In genomic region chr10:21978191-21978862, GRCh38 we compare ENCODE assay signal across 12 cellular contexts. TPM values are rescaled to one million over a fixed set of nuclear protein-coding genes. Genes with fewer than 3 reads are reported as not detected.
A peak's percentile ranks its signal among the peaks of the same experiment; 100 is the strongest.
DNase-seq lines count a peak whose midpoint lies in the region; TF ChIP-seq lines count a peak whose summit lies in the region.
"Had no signal": no experiment of that assay in that cellular context is flagged by ENCODE, and none has a peak within 500 bp of the region (broad histone marks: within the 10 kb centered on the region; RNA-seq: fewer than 3 reads in every experiment).

No MANE protein-coding gene starts in this region.

- no peak overlapping the region for H3K27ac ChIP-seq in H9 (ENCODE audit: insufficient read length, low read depth, low read length)

- H3T11ph ChIP-seq in H9 (ENCODE audit: low read length), result no peak overlapping the region

- POLR2A ChIA-PET in activated CD4-positive, alpha-beta memory T cell treated with anti-CD3 and anti-CD28 coated beads for 36 hours (lab: Charles Lee), result no interaction called here

- H3K4ac ChIP-seq in H9 (ENCODE audit: low read depth, low read length), result no peak overlapping the region

- H3K27ac Mint-ChIP-seq in H9 (peak overlapping the region; percentile 68 to 97 (median 69); a peak in 6 of 7 replicates), nephron progenitor cell (peak overlapping the region; percentile 10)
- H3K27ac Mint-ChIP-seq in activated CD4-positive, alpha-beta memory T cell treated with anti-CD3 and anti-CD28 coated beads for 36 hours, result no peak overlapping the region

- no peak overlapping the region for H3K23ac ChIP-seq in H9 (ENCODE audit: insufficient read length, low read depth, low read length)

- no peak overlapping the region for H2AK5ac ChIP-seq in H9 (ENCODE audit: insufficient read length, low read length)

- H3K4me3 Mint-ChIP-seq in H9 (no peak overlapping the region), nephron progenitor cell (no peak overlapping the region)
- H3K4me3 Mint-ChIP-seq in activated CD4-positive, alpha-beta memory T cell treated with anti-CD3 and anti-CD28 coated beads for 36 hours, result no peak overlapping the region

- peaks cover 47 to 60% of the 10 kb centered on the region in 2 experiments for H3K4me1 Mint-ChIP-seq in H9
- peaks cover 45% of the 10 kb centered on the region for H3K4me1 Mint-ChIP-seq in nephron progenitor cell
- H3K4me1 Mint-ChIP-seq in activated CD4-positive, alpha-beta memory T cell treated with anti-CD3 and anti-CD28 coated beads for 36 hours (ENCODE audit: low read depth), result peaks cover 9% of the 10 kb centered on the region

- no peaks in the 10 kb centered on the region for H4K20me1 ChIP-seq in H9 (ENCODE audit: control insufficient read depth, insufficient read depth, insufficient read length)

- H2BK20ac ChIP-seq in H9 (ENCODE audit: low read depth, low read length, poor library complexity, severe bottlenecking), result no peak overlapping the region

- no peaks in the 10 kb centered on the region for H3K23me2 ChIP-seq in H9 (ENCODE audit: insufficient read length, low read depth, low read length, poor library complexity, severe bottlenecking)

- CTCF ChIA-PET in activated CD4-positive, alpha-beta memory T cell treated with anti-CD3 and anti-CD28 coated beads for 36 hours (lab: Charles Lee), result interaction anchor here (0.7 kb wide), 1 partner anchor 31 kb away, joined by 3 read pairs; no protein-coding TSS in a partner anchor

- H3K4me2 ChIP-seq in H9 (ENCODE audit: insufficient read depth, insufficient read length, low read length), result no peak overlapping the region

- H2BK120ac ChIP-seq in H9 (ENCODE audit: low read depth, low read length, poor library complexity, severe bottlenecking), result no peak overlapping the region

- H3K27me3 Mint-ChIP-seq in H9 (ENCODE audit: low read depth) (no peaks in the 10 kb centered on the region), nephron progenitor cell (ENCODE audit: low read depth, poor library complexity) (no peaks in the 10 kb centered on the region)
- H3K27me3 Mint-ChIP-seq in activated CD4-positive, alpha-beta memory T cell treated with anti-CD3 and anti-CD28 coated beads for 36 hours, result no peaks in the 10 kb centered on the region

- no peak overlapping the region for H3K18ac ChIP-seq in H9 (ENCODE audit: insufficient read length, low read depth, low read length)

- H3K9me3 Mint-ChIP-seq in H9, result no peaks in the 10 kb centered on the region
- no peaks in the 10 kb centered on the region for H3K9me3 Mint-ChIP-seq in nephron progenitor cell
- H3K9me3 Mint-ChIP-seq in activated CD4-positive, alpha-beta memory T cell treated with anti-CD3 and anti-CD28 coated beads for 36 hours, result no peaks in the 10 kb centered on the region

- no peak overlapping the region for H2BK5ac ChIP-seq in H9 (ENCODE audit: insufficient read length, low read length)

- H3K27me3 ChIP-seq in H9 (ENCODE audit: insufficient read depth, low read length), result no peaks in the 10 kb centered on the region

- H4K8ac ChIP-seq in H9 (replicated peaks; ENCODE audit: insufficient read length, low read depth, low read length), result no peak overlapping the region

- intact Hi-C loops in activated CD4-positive, alpha-beta memory T cell treated with anti-CD3 and anti-CD28 coated beads for 36 hours (cut with micrococcal nuclease), result no loop called here

- no peak overlapping the region for H4K91ac ChIP-seq in H9 (ENCODE audit: insufficient read length, low read depth, low read length)

- H3K56ac ChIP-seq in H9 (ENCODE audit: insufficient read length, low read depth, low read length), result no peak overlapping the region

- H3K79me1 ChIP-seq in H9 (ENCODE audit: insufficient read depth, low read depth, low read length, poor library complexity, severe bottlenecking), result no peaks in the 10 kb centered on the region

- H3K9me3 ChIP-seq in H9 (ENCODE audit: control insufficient read depth, low read depth, low read length), result no peaks in the 10 kb centered on the region
- H3K9me3 ChIP-seq: mucosa of descending colon had no signal

- H3K79me2 ChIP-seq in H9 (ENCODE audit: insufficient read depth, low read length), result no peaks in the 10 kb centered on the region

- TF ChIP-seq CTCF in H9 (conservative IDR thresholded peaks at IDR 0.05) (no peak), epithelial cell of esophagus (IDR thresholded peaks at IDR 0.05; ENCODE audit: insufficient read depth, low read depth, low read length, missing control alignments) (no peak), nephron progenitor cell (IDR thresholded peaks at IDR 0.05) (no peak)

- H2BK15ac ChIP-seq in H9 (ENCODE audit: low read depth, low read length), result no peak overlapping the region

- H2BK12ac ChIP-seq in H9 (ENCODE audit: insufficient read length, low read depth, low read length), result no peak overlapping the region

- H3K36me3 Mint-ChIP-seq in H9 (ENCODE audit: insufficient read depth in 1 of 3, low read depth in 3 of 3), result no peaks in the 10 kb centered on the region
- peaks cover 3% of the 10 kb centered on the region for H3K36me3 Mint-ChIP-seq in nephron progenitor cell (ENCODE audit: low read depth)
- peaks cover 3% of the 10 kb centered on the region for H3K36me3 Mint-ChIP-seq in activated CD4-positive, alpha-beta memory T cell treated with anti-CD3 and anti-CD28 coated beads for 36 hours

- no peak overlapping the region for H3K9ac ChIP-seq in H9 (ENCODE audit: extremely low read depth, insufficient read length, low read length)

- no peak overlapping the region for H3K4me3 ChIP-seq in epithelial cell of esophagus (ENCODE audit: low read length)
- H3K4me3 ChIP-seq: mucosa of descending colon had no signal

- H2AFZ ChIP-seq in H9 (ENCODE audit: low read length), result no peak overlapping the region

- no peak overlapping the region for H4K5ac ChIP-seq in H9 (ENCODE audit: insufficient read length, low read depth, low read length)

- no peak overlapping the region for H3K14ac ChIP-seq in H9 (ENCODE audit: insufficient read depth, low read length)

- H3K4me1 ChIP-seq in H9 (ENCODE audit: insufficient read depth, low read length), result no peaks in the 10 kb centered on the region; the same call in 1 of the 2 replicates

- DNase-seq in H9, result no peak
- DNase-seq in RPMI7951 (ENCODE audit: low read depth), result peak; percentile 47
- DNase-seq in epithelial cell of esophagus (ENCODE audit: low read depth), result peak; percentile 29
- no peak for DNase-seq in nephron progenitor cell
- no peak for DNase-seq in putamen (ENCODE audit: low spot score)
- DNase-seq in activated CD4-positive, alpha-beta memory T cell treated with anti-CD3 and anti-CD28 coated beads for 36 hours, result no peak
- DNase-seq in stimulated activated CD4-positive, alpha-beta T cell treated with anti-CD3 and anti-CD28 coated beads, Interleukin-15, amount 100 ng/mL, for 24 hours, result no peak
- DNase-seq: activated naive CD4-positive, alpha-beta T cell treated with anti-CD3 and anti-CD28 coated beads, Interleukin-2, amount 50 U/mL, for 16 hours; mucosa of descending colon; NCI-H2171 treated with DMSO at 0.1 percent for 48 hours; RPMI8226; T1000 had no signal

- no CpG with 5 or more reads among the region's 1 CpG for WGBS in H9 (ENCODE audit: extremely low coverage, insufficient read length, low lambda C conversion rate)

RNA-seq across cellular contexts. Expression of gene DNAJC1, which starts 25.2 kb away (rescaled TPM):
- 10.6 and 11.2 TPM in 2 replicates for total RNA-seq in H9 (2021)
- 30.5 and 42.0 TPM in 2 replicates for total RNA-seq in RPMI7951 (2014; rRNA removed; shearing (Covaris generic))
- total RNA-seq in activated CD4-positive, alpha-beta memory T cell treated with anti-CD3 and anti-CD28 coated beads for 36 hours, result 10 to 100 TPM; 24.0 to 24.8 TPM

Comparison
In these comparisons a context has a peak if more than half of its experiments do, and no peak if none do; other contexts are left out.
1. DNase-seq: peak in RPMI7951 (single experiment) and epithelial cell of esophagus (single experiment); none in H9 (single experiment), nephron progenitor cell (single experiment), putamen (single experiment), activated CD4-positive, alpha-beta memory T cell treated with anti-CD3 and anti-CD28 coated beads for 36 hours (single experiment) and stimulated activated CD4-positive, alpha-beta T cell treated with anti-CD3 and anti-CD28 coated beads, Interleukin-15, amount 100 ng/mL, for 24 hours (single experiment).